In genomic region chr13:48353590-48353989, GRCh38 we compare ENCODE assay signal across 31 cellular contexts.
"Had no signal": no experiment of that assay in that cellular context is flagged by ENCODE, and none has a peak within 500 bp of the region (broad histone marks: within the 10 kb centered on the region; RNA-seq: fewer than 3 reads in every experiment).

No MANE protein-coding gene starts in this region.

- ATAC-seq: activated naive CD8-positive, alpha-beta T cell treated with anti-CD3 and anti-CD28 coated beads, Interleukin-2, amount 50 U/mL, for 24 hours; activated T-cell treated with anti-CD3 and anti-CD28 coated beads, Interleukin-2, amount 50 U/mL, for 72 hours; foreskin keratinocyte; gastrocnemius medialis; heart left ventricle; T-helper 17 cell; WTC11 had no signal

- H3K9me3 ChIP-seq: esophagus muscularis mucosa had no signal

- DNase-seq: activated CD4-positive, alpha-beta memory T cell treated with anti-CD3 and anti-CD28 coated beads, Interleukin-2, amount 10 ng/mL, durations not matched to agents 7 days and 5 days; activated CD4-positive, alpha-beta T cell treated with anti-CD3 and anti-CD28 coated beads for 1 hour; activated CD4-positive, alpha-beta T cell treated with anti-CD3 and anti-CD28 coated beads for 4 hours; activated CD4-positive, alpha-beta T cell treated with anti-CD3 and anti-CD28 coated beads, Interleukin-2, amount 10 ng/mL, durations not matched to agents 7 days and 5 days; activated CD4-positive, alpha-beta T cell treated with anti-CD3 and anti-CD28 coated beads, Interleukin-2, amount 50 U/mL, for 4 hours; activated CD8-positive, alpha-beta memory T cell treated with anti-CD3 and anti-CD28 coated beads, Interleukin-2, amount 50 U/mL, for 48 hours; activated gamma-delta T cell; activated naive CD4-positive, alpha-beta T cell; activated naive CD4-positive, alpha-beta T cell treated with anti-CD3 and anti-CD28 coated beads, Interleukin-2, amount 10 ng/mL, durations not matched to agents 7 days and 5 days; activated naive CD8-positive, alpha-beta T cell treated with anti-CD3 and anti-CD28 coated beads for 36 hours; activated naive CD8-positive, alpha-beta T cell treated with anti-CD3 and anti-CD28 coated beads, Interleukin-2, amount 50 U/mL, for 24 hours; activated T-cell treated with anti-CD3 and anti-CD28 coated beads for 4 hours; activated T-cell treated with anti-CD3 and anti-CD28 coated beads, Interleukin-2, amount 50 U/mL, for 24 hours; activated T-cell treated with anti-CD3 and anti-CD28 coated beads, Interleukin-2, amount 50 U/mL, for 72 hours; brain microvascular endothelial cell; dorsolateral prefrontal cortex; effector memory CD4-positive, alpha-beta T cell; endodermal cell; gastrocnemius medialis; glutamatergic neuron; heart left ventricle; T-helper 1 cell; T-helper 17 cell; T1000 had no signal

- H3K27ac ChIP-seq: ascending aorta, brain microvascular endothelial cell, coronary artery, dorsolateral prefrontal cortex, esophagus muscularis mucosa, foreskin keratinocyte, gastrocnemius medialis, heart left ventricle, VCaP had no signal

- H3K27me3 ChIP-seq: ascending aorta, brain microvascular endothelial cell, dorsolateral prefrontal cortex, esophagus muscularis mucosa, foreskin keratinocyte, gastrocnemius medialis, heart left ventricle had no signal

- H3K4me1 ChIP-seq: ascending aorta, esophagus muscularis mucosa, foreskin keratinocyte, gastrocnemius medialis had no signal

- FAIRE-seq: bronchial epithelial cell had no signal

- H3K4me3 ChIP-seq: ascending aorta, coronary artery, dorsolateral prefrontal cortex, esophagus muscularis mucosa, gastrocnemius medialis, heart left ventricle had no signal
